Comparison of ENCODE assay signal across 18 cellular contexts in the genomic region with DNA sequence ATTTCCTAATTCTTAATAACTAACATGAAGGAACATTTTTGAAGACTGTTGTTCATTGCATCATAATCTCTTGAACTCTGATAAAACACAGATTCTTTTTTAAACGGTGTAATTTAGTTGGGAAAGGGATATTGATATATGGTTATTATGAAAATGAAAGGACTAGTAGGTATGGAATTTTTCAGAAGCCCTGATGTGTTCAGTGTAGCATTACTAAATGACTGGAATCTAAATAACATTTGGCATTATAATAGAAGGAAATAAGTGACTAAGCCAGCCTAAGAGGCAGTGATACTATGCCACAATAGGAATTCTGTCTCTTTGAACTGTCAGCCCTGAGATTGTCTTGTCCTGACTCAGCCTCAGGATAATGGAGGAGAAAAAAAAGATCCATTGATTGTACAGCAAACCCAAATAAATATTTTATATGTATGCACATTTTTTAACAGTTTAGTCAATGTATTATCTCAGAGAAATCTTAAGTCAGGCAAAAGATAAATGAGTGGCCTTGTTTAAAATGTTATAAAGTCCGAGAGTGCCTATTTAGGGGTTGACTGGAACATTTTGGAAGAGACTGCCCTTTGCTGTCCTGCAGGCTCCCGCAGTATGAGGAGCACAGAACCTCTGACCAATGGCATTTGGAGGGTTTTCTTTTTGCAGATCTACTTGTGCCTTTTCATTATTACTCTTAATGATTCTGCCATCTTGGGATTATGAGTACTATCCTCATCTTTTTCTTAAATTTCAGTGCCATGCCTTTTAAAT.
DNase-seq lines count a peak whose midpoint lies in the region; ATAC-seq and TF ChIP-seq lines count a peak whose summit lies in the region.
"Had no signal": no experiment of that assay in that cellular context is flagged by ENCODE, and none has a peak within 500 bp of the region (broad histone marks: within the 10 kb centered on the region; RNA-seq: fewer than 3 reads in every experiment).

No MANE protein-coding gene starts in this region.

- H3K27me3 ChIP-seq in breast epithelium, result no peaks in the 10 kb centered on the region
- no peaks in the 10 kb centered on the region for H3K27me3 ChIP-seq in foreskin keratinocyte
- H3K27me3 ChIP-seq: gastroesophageal sphincter, upper lobe of left lung had no signal

- H3K27ac ChIP-seq in breast epithelium, result no peak overlapping the region
- peak overlapping the region; percentile 65 for H3K27ac ChIP-seq in VCaP
- no peak overlapping the region for H3K27ac ChIP-seq in foreskin keratinocyte
- H3K27ac ChIP-seq: 22Rv1, gastroesophageal sphincter, upper lobe of left lung, WERI-Rb-1 had no signal

- intact Hi-C loops in MCF 10A (cut with micrococcal nuclease) (loop anchor here (10.0 kb wide), 1 partner anchor 1105 kb away; no protein-coding TSS in a partner anchor), breast epithelium (cut with DNase I; ENCODE audit: low total_unique reads) (no loop called here)

- H3K4me1 ChIP-seq in breast epithelium (no peaks in the 10 kb centered on the region), foreskin keratinocyte (peaks cover 12% of the 10 kb centered on the region)
- H3K4me1 ChIP-seq: upper lobe of left lung had no signal

- peak; percentile 93 for ATAC-seq in foreskin keratinocyte
- no peak for ATAC-seq in HG02623 (IDR thresholded peaks at IDR 0.05; ENCODE audit: unreplicated experiment)
- no peak for ATAC-seq in GM18502 (IDR thresholded peaks at IDR 0.05; ENCODE audit: poor library complexity, unreplicated experiment)
- ATAC-seq: gastroesophageal sphincter had no signal

- TF ChIP-seq CTCF in MCF 10A (IDR thresholded peaks at IDR 0.05; ENCODE audit: unreplicated experiment) (no peak), breast epithelium (IDR thresholded peaks at IDR 0.05) (no peak), VCaP (conservative IDR thresholded peaks at IDR 0.05) (no peak), foreskin keratinocyte (conservative IDR thresholded peaks at IDR 0.05) (no peak)

- H3K4me3 ChIP-seq in breast epithelium, result no peak overlapping the region
- H3K4me3 ChIP-seq: gastroesophageal sphincter, upper lobe of left lung had no signal

- H3K36me3 ChIP-seq in breast epithelium, result no peaks in the 10 kb centered on the region
- H3K36me3 ChIP-seq: gastroesophageal sphincter, upper lobe of left lung, WERI-Rb-1 had no signal

- DNase-seq in MCF 10A (ENCODE audit: unreplicated experiment) (peak; percentile 11), breast epithelium (ENCODE audit: low spot score in 2 of 2) (no peak), foreskin keratinocyte (peak; percentile 58 to 80), stromal cell of bone marrow (ENCODE audit: low read depth) (peak; percentile 21)
- DNase-seq in activated CD4-positive, CD25-positive, alpha-beta regulatory T cell (lab: John Stamatoyannopoulos, UW), result no peak
- DNase-seq: activated CD8-positive, alpha-beta memory T cell treated with anti-CD3 and anti-CD28 coated beads, Interleukin-2, amount 50 U/mL, for 4 hours; activated naive CD8-positive, alpha-beta T cell treated with anti-CD3 and anti-CD28 coated beads, Interleukin-2, amount 10 ng/mL, durations not matched to agents 7 days and 5 days; cortex of kidney; NCI-H526; stimulated activated CD4-positive, alpha-beta T cell treated with anti-CD3 and anti-CD28 coated beads, Interleukin-12 subunit alpha, Interleukin-12 subunit beta, amount 100 ng/mL, for 4 hours; upper lobe of left lung; WERI-Rb-1 had no signal

- CTCF ChIA-PET in MCF 10A (lab: Yijun Ruan, JAX), result interaction anchor here (0.5 to 1.0 kb wide), 3 partner anchors 18 to 561 kb away, joined by 3 to 4 read pairs (median 3); no protein-coding TSS in a partner anchor

- BruUV-seq in MCF 10A (replicated peaks; lab: Mats Ljungman, UMichigan), result no TSS peak

- POLR2A ChIA-PET in MCF 10A (lab: Yijun Ruan, JAX), result no interaction called here

- no peak for TF ChIP-seq POLR2A in breast epithelium (IDR thresholded peaks at IDR 0.05)

- H3K9me3 Mint-ChIP-seq in MCF 10A (ENCODE audit: unreplicated experiment), result no peaks in the 10 kb centered on the region
- H3K9me3 Mint-ChIP-seq: activated naive CD8-positive, alpha-beta T cell treated with anti-CD3 and anti-CD28 coated beads, Interleukin-2, amount 10 ng/mL, durations not matched to agents 7 days and 5 days; nephron had no signal

- no peaks in the 10 kb centered on the region for H3K36me3 Mint-ChIP-seq in MCF 10A (ENCODE audit: insufficient read depth, unreplicated experiment)
- H3K36me3 Mint-ChIP-seq: activated naive CD8-positive, alpha-beta T cell treated with anti-CD3 and anti-CD28 coated beads, Interleukin-2, amount 10 ng/mL, durations not matched to agents 7 days and 5 days had no signal

- no peaks in the 10 kb centered on the region for H3K27me3 Mint-ChIP-seq in MCF 10A (ENCODE audit: insufficient read depth, unreplicated experiment)
- H3K27me3 Mint-ChIP-seq: activated naive CD8-positive, alpha-beta T cell treated with anti-CD3 and anti-CD28 coated beads, Interleukin-2, amount 10 ng/mL, durations not matched to agents 7 days and 5 days had no signal

- H3K27ac Mint-ChIP-seq in MCF 10A (ENCODE audit: low read depth, unreplicated experiment), result peak overlapping the region; percentile 83
- H3K27ac Mint-ChIP-seq: activated naive CD8-positive, alpha-beta T cell treated with anti-CD3 and anti-CD28 coated beads, Interleukin-2, amount 10 ng/mL, durations not matched to agents 7 days and 5 days; nephron had no signal

- peaks cover 27% of the 10 kb centered on the region for H3K4me1 Mint-ChIP-seq in MCF 10A (ENCODE audit: insufficient read depth, unreplicated experiment)
- H3K4me1 Mint-ChIP-seq: activated naive CD8-positive, alpha-beta T cell treated with anti-CD3 and anti-CD28 coated beads, Interleukin-2, amount 10 ng/mL, durations not matched to agents 7 days and 5 days had no signal

- no peaks in the 10 kb centered on the region for H3K9me3 ChIP-seq in breast epithelium
- H3K9me3 ChIP-seq: gastroesophageal sphincter, upper lobe of left lung had no signal

- no peak overlapping the region for H3K4me3 Mint-ChIP-seq in MCF 10A (ENCODE audit: unreplicated experiment)
- H3K4me3 Mint-ChIP-seq: activated naive CD8-positive, alpha-beta T cell treated with anti-CD3 and anti-CD28 coated beads, Interleukin-2, amount 10 ng/mL, durations not matched to agents 7 days and 5 days; nephron had no signal

Comparison
In these comparisons a context has a peak if more than half of its experiments do, and no peak if none do; other contexts are left out.
1. DNase-seq: peak in MCF 10A (single experiment), foreskin keratinocyte (2 of 2) and stromal cell of bone marrow (single experiment); none in breast epithelium (0 of 2) and activated CD4-positive, CD25-positive, alpha-beta regulatory T cell (0 of 4).